ENCODE assay signal across 12 cellular contexts in genomic region chr20:37987602-37988290, GRCh38. TPM values are rescaled to one million over a fixed set of nuclear protein-coding genes. Genes with fewer than 3 reads are reported as not detected.
DNase-seq lines count a peak whose midpoint lies in the region; ATAC-seq and TF ChIP-seq lines count a peak whose summit lies in the region.
"Had no signal": no experiment of that assay in that cellular context is flagged by ENCODE, and none has a peak within 500 bp of the region (broad histone marks: within the 10 kb centered on the region; RNA-seq: fewer than 3 reads in every experiment).

No MANE protein-coding gene starts in this region.

- H3K4me1 ChIP-seq in mammary epithelial cell (ENCODE audit: insufficient read depth, low read length) = peaks cover 35% of the 10 kb centered on the region
- H3K4me1 ChIP-seq in ectodermal cell (ENCODE audit: control insufficient read depth, insufficient read depth, low read length) = peaks cover 13% of the 10 kb centered on the region
- H3K4me1 ChIP-seq in muscle layer of colon (ENCODE audit: insufficient read depth, low read length) = peaks cover 15% of the 10 kb centered on the region
- H3K4me1 ChIP-seq in transverse colon = peaks cover 14 to 49% (median 39%) of the 10 kb centered on the region in 4 donors

- CTCF ChIA-PET in MCF 10A (lab: Yijun Ruan, JAX) = interaction anchor here (0.6 to 4.2 kb wide), 10 partner anchors 21 to 423 kb away, joined by 3 to 14 read pairs (median 3); partner anchors contain the start of genes RPRD1B, TTI1 and VSTM2L
- CTCF ChIA-PET in mammary epithelial cell (lab: Charles Lee; ENCODE audit: low non-redundant PET) = no interaction called here

- H4K20me1 ChIP-seq in mammary epithelial cell (ENCODE audit: insufficient read depth, low read length) = no peaks in the 10 kb centered on the region

- no peak overlapping the region for H3K4me3 Mint-ChIP-seq in MCF 10A (ENCODE audit: unreplicated experiment)
- H3K4me3 Mint-ChIP-seq: activated B cell treated with CpG ODN at 0.5 μM for 24 hours; activated T-cell treated with anti-CD3 and anti-CD28 coated beads, Interleukin-2, amount 50 U/mL, for 72 hours had no signal

- no peak overlapping the region for H2AFZ ChIP-seq in mammary epithelial cell (ENCODE audit: low read depth, low read length)

- no peak overlapping the region for H3K9ac ChIP-seq in mammary epithelial cell (ENCODE audit: insufficient read depth, low read length)
- no peak overlapping the region for H3K9ac ChIP-seq in muscle layer of colon (ENCODE audit: low read length)

- H3K4me3 ChIP-seq in mammary epithelial cell (replicated peaks in 1 of 3; ENCODE audit: insufficient read depth in 1 of 3, low read depth in 2 of 3, low read length in 3 of 3) (no peak overlapping the region), ectodermal cell (ENCODE audit: insufficient read depth, low read depth, low read length) (no peak overlapping the region), muscle layer of colon (ENCODE audit: low read depth in 1 of 2, low read length in 2 of 2) (no peak overlapping the region), transverse colon (no peak overlapping the region)

- no peak overlapping the region for H3K27ac ChIP-seq in mammary epithelial cell (ENCODE audit: insufficient read depth, low read depth, low read length)
- H3K27ac ChIP-seq in ectodermal cell (ENCODE audit: insufficient read depth, low read depth, low read length, poor library complexity, severe bottlenecking) = peak overlapping the region; percentile 44
- peak overlapping the region; percentile 2 for H3K27ac ChIP-seq in muscle layer of colon (ENCODE audit: low read depth, low read length)
- peak overlapping the region in 3 of 4 donors; percentile 16 to 36 (median 22) for H3K27ac ChIP-seq in transverse colon

- BruUV-seq in MCF 10A (replicated peaks; lab: Mats Ljungman, UMichigan) (no TSS peak), mammary epithelial cell (replicated peaks; lab: Mats Ljungman, UMichigan) (no TSS peak)

- no peak for TF ChIP-seq EP300 in transverse colon (IDR thresholded peaks at IDR 0.05; ENCODE audit: low read depth)

- DNase-seq in MCF 10A (ENCODE audit: unreplicated experiment) = no peak
- DNase-seq in mammary epithelial cell = no peak
- no peak for DNase-seq in transverse colon
- DNase-seq in activated CD4-positive, alpha-beta T cell treated with anti-CD3 and anti-CD28 coated beads for 48 hours = no peak
- DNase-seq in COR-L47 (lab: John Stamatoyannopoulos, UW) = no peak
- DNase-seq: activated B cell treated with CpG ODN at 0.5 μM for 24 hours; activated T-cell treated with anti-CD3 and anti-CD28 coated beads, Interleukin-2, amount 50 U/mL, for 72 hours; Karpas-422; NCI-H187 had no signal

- H3K4me2 ChIP-seq in mammary epithelial cell (ENCODE audit: insufficient read depth, low read depth, low read length) = no peak overlapping the region

- no peak for TF ChIP-seq POLR2A in transverse colon (IDR thresholded peaks at IDR 0.05)

- 94% methylated on average over 10 of the region's 12 CpGs for WGBS in mammary epithelial cell (ENCODE audit: low coverage, missing lambda C conversion rate)
- 89 to 93% methylated on average over 12 of the region's 12 CpGs for WGBS in ectodermal cell, 2 experiments
- WGBS in transverse colon (ENCODE audit: low coverage in 1 of 2), 2 donors = 80 to 86% methylated on average over 2 to 12 of the region's 12 CpGs

- POLR2A ChIA-PET in MCF 10A (lab: Yijun Ruan, JAX) = interaction anchor here (1.4 to 1.8 kb wide), 2 partner anchors 9 to 293 kb away, joined by 3 to 7 read pairs; partner anchors contain the start of gene CTNNBL1

- H3K36me3 ChIP-seq in mammary epithelial cell (ENCODE audit: insufficient read depth, low read length) = no peaks in the 10 kb centered on the region
- peaks cover 13% of the 10 kb centered on the region for H3K36me3 ChIP-seq in ectodermal cell (ENCODE audit: control insufficient read depth, insufficient read depth, low read length)
- peaks cover 7% of the 10 kb centered on the region for H3K36me3 ChIP-seq in muscle layer of colon (ENCODE audit: insufficient read depth, low read length)
- no peaks in the 10 kb centered on the region for H3K36me3 ChIP-seq in transverse colon

- H3K79me2 ChIP-seq in mammary epithelial cell (ENCODE audit: insufficient read depth, low read length) = no peaks in the 10 kb centered on the region

- dilution Hi-C loops in mammary epithelial cell (cut with HindIII; ENCODE audit: low sequenced_read_pairs) = no loop called here

- intact Hi-C loops in MCF 10A (cut with micrococcal nuclease) (no loop called here), mammary epithelial cell (cut with micrococcal nuclease) (no loop called here), transverse colon (cut with DNase I; ENCODE audit: low total_unique reads) (loop anchor here (10.0 kb wide), 1 partner anchor 233 kb away; no protein-coding TSS in a partner anchor)

- TF ChIP-seq CTCF in MCF 10A (IDR thresholded peaks at IDR 0.05; ENCODE audit: unreplicated experiment) = no peak
- TF ChIP-seq CTCF in mammary epithelial cell (conservative IDR thresholded peaks at IDR 0.05 in 1 of 2, IDR thresholded peaks at IDR 0.05 in 1 of 2; ENCODE audit: extremely low read depth in 1 of 2, insufficient read depth in 1 of 2, low read depth in 1 of 2, low read length in 2 of 2) = no peak
- TF ChIP-seq CTCF in transverse colon (IDR thresholded peaks at IDR 0.05) = no peak

- in situ Hi-C loops in mammary epithelial cell (cut with MboI; ENCODE audit: low sequenced_read_pairs in 2 of 2) (no loop called here), transverse colon (cut with MboI; ENCODE audit: low pct_ligation_motif_present in 1 of 4, low pct_unique_long_range_greater_than_20kb in 1 of 4, low sequenced_read_pairs in 3 of 4) (loop anchor here in 2 of 4 donors (25.0 kb wide), 1 partner anchor 425 kb away; no protein-coding TSS in a partner anchor)

- H3K27me3 Mint-ChIP-seq in MCF 10A (ENCODE audit: insufficient read depth, unreplicated experiment) = no peaks in the 10 kb centered on the region
- H3K27me3 Mint-ChIP-seq: activated B cell treated with CpG ODN at 0.5 μM for 24 hours had no signal

- no peak for ATAC-seq in GM18868 (IDR thresholded peaks at IDR 0.05; ENCODE audit: unreplicated experiment)
- ATAC-seq: activated T-cell treated with anti-CD3 and anti-CD28 coated beads, Interleukin-2, amount 50 U/mL, for 72 hours had no signal

- H3K4me1 Mint-ChIP-seq in MCF 10A (ENCODE audit: insufficient read depth, unreplicated experiment) = peaks cover 58% of the 10 kb centered on the region

- peak overlapping the region; percentile 18 for H3K27ac Mint-ChIP-seq in MCF 10A (ENCODE audit: low read depth, unreplicated experiment)
- H3K27ac Mint-ChIP-seq: activated B cell treated with CpG ODN at 0.5 μM for 24 hours; activated T-cell treated with anti-CD3 and anti-CD28 coated beads, Interleukin-2, amount 50 U/mL, for 72 hours had no signal

- H3K36me3 Mint-ChIP-seq in MCF 10A (ENCODE audit: insufficient read depth, unreplicated experiment) = peaks cover 22% of the 10 kb centered on the region

- no peaks in the 10 kb centered on the region for H3K27me3 ChIP-seq in mammary epithelial cell (ENCODE audit: insufficient read depth, low read length)
- H3K27me3 ChIP-seq in ectodermal cell (ENCODE audit: control insufficient read depth, insufficient read depth, low read length, poor library complexity, severe bottlenecking) = no peaks in the 10 kb centered on the region
- no peaks in the 10 kb centered on the region for H3K27me3 ChIP-seq in muscle layer of colon (ENCODE audit: control insufficient read depth in 1 of 2, insufficient read depth in 2 of 2, low read length in 2 of 2)
- H3K27me3 ChIP-seq in transverse colon = no peaks in the 10 kb centered on the region

- H3K9me3 ChIP-seq in mammary epithelial cell (replicated peaks; ENCODE audit: insufficient read depth, low read length) (no peaks in the 10 kb centered on the region), ectodermal cell (ENCODE audit: control insufficient read depth, low read length) (no peaks in the 10 kb centered on the region), muscle layer of colon (ENCODE audit: low read length) (no peaks in the 10 kb centered on the region), transverse colon (no peaks in the 10 kb centered on the region)

- no peaks in the 10 kb centered on the region for H3K9me3 Mint-ChIP-seq in MCF 10A (ENCODE audit: unreplicated experiment)
- H3K9me3 Mint-ChIP-seq: activated B cell treated with CpG ODN at 0.5 μM for 24 hours; activated T-cell treated with anti-CD3 and anti-CD28 coated beads, Interleukin-2, amount 50 U/mL, for 72 hours had no signal

RNA-seq across cellular contexts. Expression of gene TTI1, which starts 45.5 kb away (rescaled TPM):
- total RNA-seq in MCF 10A (2022) = 17.1 and 18.3 TPM in 2 replicates
- 10 to 100 TPM; 18.0 to 24.3 TPM for total RNA-seq in mammary epithelial cell
- polyA plus RNA-seq in mammary epithelial cell = 20.4 TPM
- polyA minus RNA-seq in mammary epithelial cell = 25.5 TPM
- 61.4 TPM for polyA plus RNA-seq in ectodermal cell (2013, experiment 1 of 4)
- polyA plus RNA-seq in ectodermal cell (2013, experiment 2 of 4) = 57.9 TPM
- 47.2 TPM for polyA plus RNA-seq in ectodermal cell (2013, experiment 3 of 4)
- 47.1 TPM for polyA plus RNA-seq in ectodermal cell (2013, experiment 4 of 4)
- total RNA-seq in transverse colon = 10 to 100 TPM in 2 of 4 donors, 1 to 10 TPM in 2; 4.5 to 19.5 (median 9.4) TPM

RNA-seq across cellular contexts. Expression of gene RPRD1B, which starts 45.8 kb away (rescaled TPM):
- total RNA-seq in MCF 10A (2022) = 42.6 and 53.0 TPM in 2 replicates
- 10 to 100 TPM; 18.3 to 32.7 TPM for total RNA-seq in mammary epithelial cell
- polyA plus RNA-seq in mammary epithelial cell = 17.0 TPM
- 25.0 TPM for polyA minus RNA-seq in mammary epithelial cell
- polyA plus RNA-seq in ectodermal cell (2013, experiment 1 of 4) = 26.7 TPM
- 31.9 TPM for polyA plus RNA-seq in ectodermal cell (2013, experiment 2 of 4)
- 23.0 TPM for polyA plus RNA-seq in ectodermal cell (2013, experiment 3 of 4)
- 25.2 TPM for polyA plus RNA-seq in ectodermal cell (2013, experiment 4 of 4)
- 10 to 100 TPM; 16.5 to 35.9 (median 21.0) TPM for total RNA-seq in transverse colon
